ENCODE assay signal across 17 cellular contexts in genomic region chr12:6076340-6076739, GRCh38. TPM values are rescaled to one million over a fixed set of nuclear protein-coding genes. Genes with fewer than 3 reads are reported as not detected.
DNase-seq lines count a peak whose midpoint lies in the region; ATAC-seq lines count a peak whose summit lies in the region.
"Had no signal": no experiment of that assay in that cellular context is flagged by ENCODE, and none has a peak within 500 bp of the region (broad histone marks: within the 10 kb centered on the region; RNA-seq: fewer than 3 reads in every experiment).

No MANE protein-coding gene starts in this region.

- H3K4me3 Mint-ChIP-seq in T-helper 1 cell treated with Interleukin-12 subunit alpha and Interleukin-12 subunit beta and Interleukin-4 antibody, amounts not matched to agents 30 μg/mL and 1 μg/mL, for 36 hours, result peak overlapping the region; percentile 1
- no peak overlapping the region for H3K4me3 Mint-ChIP-seq in activated naive CD8-positive, alpha-beta T cell treated with anti-CD3 and anti-CD28 coated beads, Interleukin-2, amount 50 U/mL, for 24 hours
- H3K4me3 Mint-ChIP-seq in naive thymus-derived CD8-positive, alpha-beta T cell, result peak overlapping the region in 7 of 10 donors; percentile 11 to 78 (median 40)

- H3K9ac ChIP-seq in BLaER1 treated with 17β-estradiol and CSF1 and Interleukin-3, amounts not matched to agents 10 nM and 100 nM, result no peak overlapping the region

- no peaks in the 10 kb centered on the region for H3K36me3 ChIP-seq in BLaER1 treated with 17β-estradiol and CSF1 and Interleukin-3, amounts not matched to agents 10 nM and 100 nM

- H3K4me1 ChIP-seq in BLaER1 treated with 17β-estradiol and CSF1 and Interleukin-3, amounts not matched to agents 10 nM and 100 nM, result peaks cover 60 to 68% (median 63%) of the 10 kb centered on the region in 10 experiments

- peaks cover 14% of the 10 kb centered on the region for H3K4me1 Mint-ChIP-seq in T-helper 1 cell treated with Interleukin-12 subunit alpha and Interleukin-12 subunit beta and Interleukin-4 antibody, amounts not matched to agents 30 μg/mL and 1 μg/mL, for 36 hours (ENCODE audit: low read depth)
- peaks cover 22% of the 10 kb centered on the region for H3K4me1 Mint-ChIP-seq in activated naive CD8-positive, alpha-beta T cell treated with anti-CD3 and anti-CD28 coated beads, Interleukin-2, amount 50 U/mL, for 24 hours
- peaks cover 20 to 27% (median 26%) of the 10 kb centered on the region in 4 donors for H3K4me1 Mint-ChIP-seq in naive thymus-derived CD8-positive, alpha-beta T cell

- H3K9me3 Mint-ChIP-seq in T-helper 1 cell treated with Interleukin-12 subunit alpha and Interleukin-12 subunit beta and Interleukin-4 antibody, amounts not matched to agents 30 μg/mL and 1 μg/mL, for 36 hours, result no peaks in the 10 kb centered on the region
- H3K9me3 Mint-ChIP-seq in activated naive CD8-positive, alpha-beta T cell treated with anti-CD3 and anti-CD28 coated beads, Interleukin-2, amount 50 U/mL, for 24 hours, result no peaks in the 10 kb centered on the region
- no peaks in the 10 kb centered on the region for H3K9me3 Mint-ChIP-seq in naive thymus-derived CD8-positive, alpha-beta T cell

- no peaks in the 10 kb centered on the region for H3K27me3 ChIP-seq in BLaER1 treated with 17β-estradiol and CSF1 and Interleukin-3, amounts not matched to agents 10 nM and 100 nM

- no peak for DNase-seq in T-helper 1 cell
- no peak for DNase-seq in activated naive CD8-positive, alpha-beta T cell treated with anti-CD3 and anti-CD28 coated beads, Interleukin-2, amount 50 U/mL, for 24 hours
- no peak for DNase-seq in naive thymus-derived CD8-positive, alpha-beta T cell
- DNase-seq in activated CD4-positive, alpha-beta T cell treated with anti-CD3 and anti-CD28 coated beads for 1 hour, result no peak
- DNase-seq in left lobe of liver (ENCODE audit: low spot score), result no peak
- DNase-seq: 8988T; DMS79 treated with DMSO at 0.1 percent for 48 hours; NCI-H1092; NCI-H345; NCI-H526 treated with DMSO at 0.1 percent for 48 hours; NK-92 treated with Interleukin-12 subunit alpha and Interleukin-12 subunit beta, amount 100 ng/mL, for 24 hours; OCI-M1; RPMI8226 had no signal

- no peak overlapping the region for H3K27ac Mint-ChIP-seq in T-helper 1 cell treated with Interleukin-12 subunit alpha and Interleukin-12 subunit beta and Interleukin-4 antibody, amounts not matched to agents 30 μg/mL and 1 μg/mL, for 36 hours
- H3K27ac Mint-ChIP-seq in activated naive CD8-positive, alpha-beta T cell treated with anti-CD3 and anti-CD28 coated beads, Interleukin-2, amount 50 U/mL, for 24 hours, result peak overlapping the region; percentile 8
- H3K27ac Mint-ChIP-seq in naive thymus-derived CD8-positive, alpha-beta T cell, result peak overlapping the region in 1 of 10 donors; percentile 37

- H3K27ac ChIP-seq in BLaER1 treated with 17β-estradiol and CSF1 and Interleukin-3, amounts not matched to agents 10 nM and 100 nM, result no peak overlapping the region; a peak in 1 of 22 replicates

- no peak for ATAC-seq in activated naive CD8-positive, alpha-beta T cell treated with anti-CD3 and anti-CD28 coated beads, Interleukin-2, amount 50 U/mL, for 24 hours
- no peak for ATAC-seq in naive thymus-derived CD8-positive, alpha-beta T cell
- ATAC-seq in GM21786 (IDR thresholded peaks at IDR 0.05; ENCODE audit: unreplicated experiment) (no peak), left lobe of liver (no peak)
- ATAC-seq: K562 had no signal

- no peaks in the 10 kb centered on the region for H3K36me3 Mint-ChIP-seq in T-helper 1 cell treated with Interleukin-12 subunit alpha and Interleukin-12 subunit beta and Interleukin-4 antibody, amounts not matched to agents 30 μg/mL and 1 μg/mL, for 36 hours (ENCODE audit: low read depth)
- H3K36me3 Mint-ChIP-seq in activated naive CD8-positive, alpha-beta T cell treated with anti-CD3 and anti-CD28 coated beads, Interleukin-2, amount 50 U/mL, for 24 hours (ENCODE audit: low read depth), result no peaks in the 10 kb centered on the region
- H3K36me3 Mint-ChIP-seq in naive thymus-derived CD8-positive, alpha-beta T cell, result no peaks in the 10 kb centered on the region

- H3K4me2 ChIP-seq in BLaER1 treated with 17β-estradiol and CSF1 and Interleukin-3, amounts not matched to agents 10 nM and 100 nM, result peak overlapping the region; percentile 92 to 100 (median 95); a peak in 21 of 22 replicates

- POLR2A ChIA-PET in naive thymus-derived CD8-positive, alpha-beta T cell (lab: Charles Lee), result no interaction called here

- H3K27me3 Mint-ChIP-seq in T-helper 1 cell treated with Interleukin-12 subunit alpha and Interleukin-12 subunit beta and Interleukin-4 antibody, amounts not matched to agents 30 μg/mL and 1 μg/mL, for 36 hours (ENCODE audit: low read depth), result peaks cover 27% of the 10 kb centered on the region
- H3K27me3 Mint-ChIP-seq in activated naive CD8-positive, alpha-beta T cell treated with anti-CD3 and anti-CD28 coated beads, Interleukin-2, amount 50 U/mL, for 24 hours, result peaks cover 40% of the 10 kb centered on the region
- peaks cover 5 to 22% (median 14%) of the 10 kb centered on the region in 5 donors for H3K27me3 Mint-ChIP-seq in naive thymus-derived CD8-positive, alpha-beta T cell

- no peaks in the 10 kb centered on the region for H3K9me3 ChIP-seq in BLaER1 treated with 17β-estradiol and CSF1 and Interleukin-3, amounts not matched to agents 10 nM and 100 nM (replicated peaks in 1 of 11)

- no peaks in the 10 kb centered on the region for H4K20me1 ChIP-seq in BLaER1 treated with 17β-estradiol and CSF1 and Interleukin-3, amounts not matched to agents 10 nM and 100 nM

- H3K4me3 ChIP-seq in BLaER1 treated with 17β-estradiol and CSF1 and Interleukin-3, amounts not matched to agents 10 nM and 100 nM, result no peak overlapping the region
- H3K4me3 ChIP-seq: K562 had no signal

RNA-seq across cellular contexts. Expression of gene VWF, which starts 48.1 kb away (rescaled TPM):
- total RNA-seq in naive thymus-derived CD8-positive, alpha-beta T cell, result under 1 TPM; 0.08 to 0.60 TPM
- not detected for polyA plus RNA-seq in naive thymus-derived CD8-positive, alpha-beta T cell
- 6.4 TPM for total RNA-seq in left lobe of liver
- polyA plus RNA-seq: K562 had no signal
